Comparison of ENCODE assay signal across 2 cellular contexts in the genomic region with DNA sequence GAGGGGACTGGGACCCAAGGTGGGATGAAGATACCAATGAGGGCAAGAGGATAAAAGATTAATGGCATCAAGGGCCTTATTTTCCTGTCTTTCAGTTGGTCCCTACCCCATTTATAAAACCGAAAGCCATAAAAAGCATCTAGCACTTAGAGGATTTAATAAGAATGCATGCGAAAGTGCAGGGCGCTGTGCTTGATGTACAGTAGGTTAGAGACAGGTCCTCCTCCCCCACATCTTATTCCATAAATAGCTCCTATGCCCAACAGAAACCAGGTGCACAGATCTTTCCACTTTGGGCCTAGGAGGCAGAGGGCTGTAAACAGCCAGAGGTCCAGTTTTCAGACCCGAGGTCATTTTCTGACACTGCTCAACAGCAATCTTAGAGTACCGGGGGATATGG.
TF ChIP-seq lines count a peak whose summit lies in the region.

No MANE protein-coding gene starts in this region.

TF ChIP-seq in K562, 482 proteins besides CTCF, POLR2A, EP300 and RAD21 (continues in another document):
- TF ChIP-seq HMG20A (CRISPR knock-in tag; conservative IDR thresholded peaks at IDR 0.05) (no peak), KLF13 (tag; IDR thresholded peaks at IDR 0.05; ENCODE audit: borderline replicate concordance, low read depth) (no peak), ZNF77 (CRISPR knock-in tag; IDR thresholded peaks at IDR 0.05) (no peak), RHOXF2B (CRISPR knock-in tag; conservative IDR thresholded peaks at IDR 0.05) (no peak), ZBED1 (IDR thresholded peaks at IDR 0.05) (no peak), NR2C1 (IDR thresholded peaks at IDR 0.05) (no peak), NR2C1 (tag; IDR thresholded peaks at IDR 0.05) (no peak), SP1 (CRISPR knock-in tag; IDR thresholded peaks at IDR 0.05) (no peak)
- TF ChIP-seq, protein P1, sequence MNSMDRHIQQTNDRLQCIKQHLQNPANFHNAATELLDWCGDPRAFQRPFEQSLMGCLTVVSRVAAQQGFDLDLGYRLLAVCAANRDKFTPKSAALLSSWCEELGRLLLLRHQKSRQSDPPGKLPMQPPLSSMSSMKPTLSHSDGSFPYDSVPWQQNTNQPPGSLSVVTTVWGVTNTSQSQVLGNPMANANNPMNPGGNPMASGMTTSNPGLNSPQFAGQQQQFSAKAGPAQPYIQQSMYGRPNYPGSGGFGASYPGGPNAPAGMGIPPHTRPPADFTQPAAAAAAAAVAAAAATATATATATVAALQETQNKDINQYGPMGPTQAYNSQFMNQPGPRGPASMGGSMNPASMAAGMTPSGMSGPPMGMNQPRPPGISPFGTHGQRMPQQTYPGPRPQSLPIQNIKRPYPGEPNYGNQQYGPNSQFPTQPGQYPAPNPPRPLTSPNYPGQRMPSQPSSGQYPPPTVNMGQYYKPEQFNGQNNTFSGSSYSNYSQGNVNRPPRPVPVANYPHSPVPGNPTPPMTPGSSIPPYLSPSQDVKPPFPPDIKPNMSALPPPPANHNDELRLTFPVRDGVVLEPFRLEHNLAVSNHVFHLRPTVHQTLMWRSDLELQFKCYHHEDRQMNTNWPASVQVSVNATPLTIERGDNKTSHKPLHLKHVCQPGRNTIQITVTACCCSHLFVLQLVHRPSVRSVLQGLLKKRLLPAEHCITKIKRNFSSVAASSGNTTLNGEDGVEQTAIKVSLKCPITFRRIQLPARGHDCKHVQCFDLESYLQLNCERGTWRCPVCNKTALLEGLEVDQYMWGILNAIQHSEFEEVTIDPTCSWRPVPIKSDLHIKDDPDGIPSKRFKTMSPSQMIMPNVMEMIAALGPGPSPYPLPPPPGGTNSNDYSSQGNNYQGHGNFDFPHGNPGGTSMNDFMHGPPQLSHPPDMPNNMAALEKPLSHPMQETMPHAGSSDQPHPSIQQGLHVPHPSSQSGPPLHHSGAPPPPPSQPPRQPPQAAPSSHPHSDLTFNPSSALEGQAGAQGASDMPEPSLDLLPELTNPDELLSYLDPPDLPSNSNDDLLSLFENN (IDR thresholded peaks at IDR 0.05; ENCODE audit: low read depth in 2 of 2, low read length in 2 of 2), result no peak
- TF ChIP-seq, protein P2, sequence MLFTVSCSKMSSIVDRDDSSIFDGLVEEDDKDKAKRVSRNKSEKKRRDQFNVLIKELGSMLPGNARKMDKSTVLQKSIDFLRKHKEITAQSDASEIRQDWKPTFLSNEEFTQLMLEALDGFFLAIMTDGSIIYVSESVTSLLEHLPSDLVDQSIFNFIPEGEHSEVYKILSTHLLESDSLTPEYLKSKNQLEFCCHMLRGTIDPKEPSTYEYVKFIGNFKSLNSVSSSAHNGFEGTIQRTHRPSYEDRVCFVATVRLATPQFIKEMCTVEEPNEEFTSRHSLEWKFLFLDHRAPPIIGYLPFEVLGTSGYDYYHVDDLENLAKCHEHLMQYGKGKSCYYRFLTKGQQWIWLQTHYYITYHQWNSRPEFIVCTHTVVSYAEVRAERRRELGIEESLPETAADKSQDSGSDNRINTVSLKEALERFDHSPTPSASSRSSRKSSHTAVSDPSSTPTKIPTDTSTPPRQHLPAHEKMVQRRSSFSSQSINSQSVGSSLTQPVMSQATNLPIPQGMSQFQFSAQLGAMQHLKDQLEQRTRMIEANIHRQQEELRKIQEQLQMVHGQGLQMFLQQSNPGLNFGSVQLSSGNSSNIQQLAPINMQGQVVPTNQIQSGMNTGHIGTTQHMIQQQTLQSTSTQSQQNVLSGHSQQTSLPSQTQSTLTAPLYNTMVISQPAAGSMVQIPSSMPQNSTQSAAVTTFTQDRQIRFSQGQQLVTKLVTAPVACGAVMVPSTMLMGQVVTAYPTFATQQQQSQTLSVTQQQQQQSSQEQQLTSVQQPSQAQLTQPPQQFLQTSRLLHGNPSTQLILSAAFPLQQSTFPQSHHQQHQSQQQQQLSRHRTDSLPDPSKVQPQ (CRISPR knock-in tag; IDR thresholded peaks at IDR 0.05; ENCODE audit: borderline replicate concordance), result no peak

TF ChIP-seq in HepG2, 621 proteins besides CTCF, POLR2A, EP300 and RAD21:
- TF ChIP-seq, protein P3, sequence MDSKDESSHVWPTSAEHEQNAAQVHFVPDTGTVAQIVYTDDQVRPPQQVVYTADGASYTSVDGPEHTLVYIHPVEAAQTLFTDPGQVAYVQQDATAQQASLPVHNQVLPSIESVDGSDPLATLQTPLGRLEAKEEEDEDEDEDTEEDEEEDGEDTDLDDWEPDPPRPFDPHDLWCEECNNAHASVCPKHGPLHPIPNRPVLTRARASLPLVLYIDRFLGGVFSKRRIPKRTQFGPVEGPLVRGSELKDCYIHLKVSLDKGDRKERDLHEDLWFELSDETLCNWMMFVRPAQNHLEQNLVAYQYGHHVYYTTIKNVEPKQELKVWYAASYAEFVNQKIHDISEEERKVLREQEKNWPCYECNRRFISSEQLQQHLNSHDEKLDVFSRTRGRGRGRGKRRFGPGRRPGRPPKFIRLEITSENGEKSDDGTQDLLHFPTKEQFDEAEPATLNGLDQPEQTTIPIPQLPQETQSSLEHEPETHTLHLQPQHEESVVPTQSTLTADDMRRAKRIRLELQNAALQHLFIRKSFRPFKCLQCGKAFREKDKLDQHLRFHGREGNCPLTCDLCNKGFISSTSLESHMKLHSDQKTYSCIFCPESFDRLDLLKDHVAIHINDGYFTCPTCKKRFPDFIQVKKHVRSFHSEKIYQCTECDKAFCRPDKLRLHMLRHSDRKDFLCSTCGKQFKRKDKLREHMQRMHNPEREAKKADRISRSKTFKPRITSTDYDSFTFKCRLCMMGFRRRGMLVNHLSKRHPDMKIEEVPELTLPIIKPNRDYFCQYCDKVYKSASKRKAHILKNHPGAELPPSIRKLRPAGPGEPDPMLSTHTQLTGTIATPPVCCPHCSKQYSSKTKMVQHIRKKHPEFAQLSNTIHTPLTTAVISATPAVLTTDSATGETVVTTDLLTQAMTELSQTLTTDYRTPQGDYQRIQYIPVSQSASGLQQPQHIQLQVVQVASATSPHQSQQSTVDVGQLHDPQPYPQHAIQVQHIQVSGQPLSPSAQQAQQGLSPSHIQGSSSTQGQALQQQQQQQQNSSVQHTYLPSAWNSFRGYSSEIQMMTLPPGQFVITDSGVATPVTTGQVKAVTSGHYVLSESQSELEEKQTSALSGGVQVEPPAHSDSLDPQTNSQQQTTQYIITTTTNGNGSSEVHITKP (CRISPR knock-in tag; IDR thresholded peaks at IDR 0.05; ENCODE audit: low read depth), result 0 out of 2 replicates have a peak, but pooled peaks have one; percentile 23
- TF ChIP-seq ZNF891 (CRISPR knock-in tag; IDR thresholded peaks at IDR 0.05), result no peak
